In the genomic region with DNA sequence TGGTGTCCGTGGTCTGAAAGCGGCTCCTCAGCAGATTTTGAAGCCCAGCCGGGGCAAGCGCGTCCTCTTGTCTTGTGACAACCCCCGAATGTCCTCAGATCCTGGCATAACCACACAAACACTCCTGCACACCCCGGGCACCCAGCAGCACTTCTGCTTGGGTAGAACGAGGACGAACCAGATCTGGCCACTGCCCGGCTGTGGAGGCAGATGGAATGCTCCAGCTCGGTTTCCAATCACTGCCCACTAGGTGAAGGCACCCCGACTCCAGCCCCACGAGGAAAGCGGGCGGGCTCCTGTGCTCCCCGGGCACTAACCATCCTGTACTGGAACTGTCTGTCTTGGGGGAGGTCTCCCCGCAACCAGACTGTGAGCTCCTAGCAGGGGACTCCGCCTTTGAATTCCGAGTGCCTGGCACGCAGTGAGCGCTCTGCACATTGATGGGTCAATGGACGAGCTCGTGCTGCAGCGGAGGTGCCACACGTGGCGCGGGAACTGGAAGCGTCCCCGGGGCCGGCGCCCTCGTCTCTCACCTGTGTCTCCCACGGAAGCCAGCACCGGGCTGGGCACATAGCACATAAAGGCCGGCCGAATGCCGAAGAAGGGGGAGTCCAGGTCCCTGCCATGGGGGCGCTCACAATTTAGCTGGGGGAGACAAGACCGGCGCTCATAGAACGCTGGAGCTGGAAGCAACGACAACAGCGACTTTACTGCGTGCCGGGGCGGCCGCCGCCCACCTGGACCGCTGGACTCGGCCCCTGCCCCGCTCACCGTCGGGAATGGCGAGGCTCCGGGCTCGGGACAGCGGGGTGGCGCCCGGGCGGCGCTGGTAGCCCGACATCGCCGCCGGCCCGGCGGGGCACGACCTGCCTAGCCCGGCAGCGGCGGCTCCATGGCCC, we compare ENCODE assay signal across 8 cellular contexts. TPM values are rescaled to one million over a fixed set of nuclear protein-coding genes. Genes with fewer than 3 reads are reported as not detected.
DNase-seq lines count a peak whose midpoint lies in the region; ATAC-seq and TF ChIP-seq lines count a peak whose summit lies in the region.

No MANE protein-coding gene starts in this region.

- peaks cover 0 to under 1% (median 0%) of the 10 kb centered on the region in 6 donors for H3K9me3 Mint-ChIP-seq in immature natural killer cell

- DNase-seq in AML-193 (lab: John Stamatoyannopoulos, UW), result peak; percentile 6 to 13
- peak; percentile 35 to 50 for DNase-seq in SJSA1 (ENCODE audit: low read depth in 1 of 2, low spot score in 2 of 2)
- DNase-seq in body of pancreas, result peak; percentile 31 to 43 (median 39)
- peak in 2 of 3 donors; percentile 29 to 32 for DNase-seq in immature natural killer cell
- DNase-seq in spleen, result peak; percentile 87
- DNase-seq in cerebellar cortex (ENCODE audit: low spot score), result no peak

- TF ChIP-seq POLR2A in body of pancreas (IDR thresholded peaks at IDR 0.05), result peak in 1 of 3 donors; percentile 39
- TF ChIP-seq POLR2A in spleen (IDR thresholded peaks at IDR 0.05), result no peak

- H3K9me3 ChIP-seq in SJSA1 (replicated peaks) (no peaks in the 10 kb centered on the region), body of pancreas (no peaks in the 10 kb centered on the region), spleen (no peaks in the 10 kb centered on the region)

- peak; percentile 22 for ATAC-seq in GM18907 (IDR thresholded peaks at IDR 0.05; ENCODE audit: unreplicated experiment)
- peak; percentile 31 for ATAC-seq in HG03196 (IDR thresholded peaks at IDR 0.05; ENCODE audit: unreplicated experiment)
- ATAC-seq in body of pancreas, result peak; percentile 37

- peak overlapping the region; percentile 99 for H3K4me3 ChIP-seq in SJSA1
- H3K4me3 ChIP-seq in body of pancreas, result peak overlapping the region; percentile 52 to 55
- peak overlapping the region; percentile 71 to 99 (median 94) for H3K4me3 ChIP-seq in spleen

- H3K27ac ChIP-seq in SJSA1 (0 out of 2 replicates have a peak overlapping the region, but pooled peaks have one; percentile 39), body of pancreas (peak overlapping the region; percentile 41 to 82 (median 70)), spleen (peak overlapping the region; percentile 60 to 94 (median 90))

- TF ChIP-seq CTCF in body of pancreas (IDR thresholded peaks at IDR 0.05), result no peak
- TF ChIP-seq CTCF in spleen (IDR thresholded peaks at IDR 0.05 in 8 of 11, conservative IDR thresholded peaks at IDR 0.05 in 3 of 11), result no peak

- intact Hi-C loops in body of pancreas (cut with DNase I), result no loop called here
- intact Hi-C loops in spleen (cut with DNase I; ENCODE audit: low total_unique reads), result no loop called here

- H3K27me3 Mint-ChIP-seq in immature natural killer cell (ENCODE audit: low read depth in 3 of 3), result peaks cover 3 to 14% (median 9%) of the 10 kb centered on the region in 3 donors

- 12 to 40% methylated on average over 8 to 66 of the region's 71 CpGs for WGBS in body of pancreas, 2 donors
- WGBS in spleen, 5 donors, result 4 to 14% (median 8%) methylated on average over 24 to 71 of the region's 71 CpGs

- peaks cover 24% of the 10 kb centered on the region for H3K4me1 ChIP-seq in SJSA1 (replicated peaks)
- peaks cover 27% of the 10 kb centered on the region for H3K4me1 ChIP-seq in body of pancreas
- peaks cover 19 to 81% (median 48%) of the 10 kb centered on the region in 6 donors for H3K4me1 ChIP-seq in spleen

- H3K27ac Mint-ChIP-seq in immature natural killer cell, result peak overlapping the region; percentile 77 to 90 (median 85)

- peaks cover 35 to 36% of the 10 kb centered on the region in 2 donors for H3K4me1 Mint-ChIP-seq in immature natural killer cell

- H3K27me3 ChIP-seq in SJSA1 (replicated peaks) (no peaks in the 10 kb centered on the region), body of pancreas (no peaks in the 10 kb centered on the region), spleen (replicated peaks in 1 of 7) (no peaks in the 10 kb centered on the region)

- peaks cover 4 to 11% (median 8%) of the 10 kb centered on the region in 3 donors for H3K36me3 Mint-ChIP-seq in immature natural killer cell

- peak overlapping the region; percentile 84 to 89 (median 87) for H3K4me3 Mint-ChIP-seq in immature natural killer cell

- peaks cover 69% of the 10 kb centered on the region for H3K36me3 ChIP-seq in SJSA1
- peaks cover 0 to 16% of the 10 kb centered on the region in 2 donors for H3K36me3 ChIP-seq in body of pancreas (replicated peaks in 1 of 2; ENCODE audit: insufficient read depth in 1 of 2, low read depth in 2 of 2)
- H3K36me3 ChIP-seq in spleen, result peaks cover 4 to 65% (median 54%) of the 10 kb centered on the region in 6 donors

RNA-seq across cellular contexts. Expression of gene ENTR1, which starts 0.6 kb away (rescaled TPM):
- total RNA-seq in SJSA1 (2014; rRNA removed; shearing (Covaris generic)), result 25.3 and 34.8 TPM in 2 replicates
- total RNA-seq in body of pancreas (10 to 100 TPM; 20.2 to 71.5 TPM), spleen (10 to 100 TPM; 38.5 to 67.4 (median 58.7) TPM)
- polyA plus RNA-seq in immature natural killer cell (10 to 100 TPM in 1 of 3 donors, 1 to 10 TPM in 2; 5.7 to 11.5 (median 6.2) TPM), spleen (10 to 100 TPM; 45.6 to 78.5 (median 70.1) TPM)

RNA-seq across cellular contexts. Expression of gene PMPCA, which starts 0.7 kb away (rescaled TPM):
- total RNA-seq in SJSA1 (2014; rRNA removed; shearing (Covaris generic)), result 47.9 and 58.4 TPM in 2 replicates
- total RNA-seq in body of pancreas (10 to 100 TPM; 23.6 to 25.1 TPM), spleen (10 to 100 TPM; 36.8 to 55.1 (median 46.0) TPM)
- polyA plus RNA-seq in immature natural killer cell (10 to 100 TPM; 34.5 to 43.5 (median 42.6) TPM), spleen (10 to 100 TPM; 38.6 to 56.2 (median 48.1) TPM)

RNA-seq across cellular contexts. Expression of gene SNAPC4, which starts 9.8 kb away (rescaled TPM):
- total RNA-seq in SJSA1 (2014; rRNA removed; shearing (Covaris generic)), result 3.7 and 6.3 TPM in 2 replicates
- 10 to 100 TPM in 1 of 2 donors, 1 to 10 TPM in 1; 8.8 to 19.1 TPM for total RNA-seq in body of pancreas
- 1 to 10 TPM in 2 of 3 donors, under 1 TPM in 1; 0.40 to 2.0 (median 1.0) TPM for polyA plus RNA-seq in immature natural killer cell
- total RNA-seq in spleen, result 10 to 100 TPM in 4 of 7 donors, 1 to 10 TPM in 3; 6.4 to 14.5 (median 10.3) TPM
- 10 to 100 TPM in 1 of 3 donors, 1 to 10 TPM in 2; 4.6 to 13.6 (median 9.4) TPM for polyA plus RNA-seq in spleen

RNA-seq across cellular contexts. Expression of gene INPP5E, which starts 29.8 kb away (rescaled TPM):
- 10.0 and 11.7 TPM in 2 replicates for total RNA-seq in SJSA1 (2014; rRNA removed; shearing (Covaris generic))
- total RNA-seq in body of pancreas, result 10 to 100 TPM in 1 of 2 donors, 1 to 10 TPM in 1; 8.8 to 25.4 TPM
- 1 to 10 TPM in 1 of 3 donors, under 1 TPM in 2; 0.85 to 4.4 (median 0.96) TPM for polyA plus RNA-seq in immature natural killer cell
- total RNA-seq in spleen, result 10 to 100 TPM; 13.1 to 25.3 (median 18.7) TPM
- 10 to 100 TPM in 2 of 3 donors, 1 to 10 TPM in 1; 7.8 to 20.3 (median 15.7) TPM for polyA plus RNA-seq in spleen

RNA-seq across cellular contexts. Expression of gene CARD9, which starts 36.3 kb away (rescaled TPM):
- total RNA-seq in SJSA1 (2014; rRNA removed; shearing (Covaris generic)), result 0.16 and 0.32 TPM in 2 replicates
- total RNA-seq in body of pancreas (1 to 10 TPM in 1 of 2 donors, under 1 TPM in 1; 0.78 to 1.3 TPM), spleen (10 to 100 TPM; 11.6 to 25.5 (median 19.5) TPM)
- polyA plus RNA-seq in immature natural killer cell (under 1 TPM in 2 of 3 donors, not detected in 1; 0.28 to 0.56 TPM), spleen (10 to 100 TPM in 2 of 3 donors, 1 to 10 TPM in 1; 5.7 to 17.3 (median 16.1) TPM)

Comparison
In these comparisons a context has a peak if more than half of its experiments do, and no peak if none do; other contexts are left out.
1. H3K27ac ChIP-seq: peak in every context shown above with its lines; median percentile 90 in spleen; 70 in body of pancreas; 39 in SJSA1.